ENCODE assay signal across 8 cellular contexts in genomic region chr6:11374036-11375010, GRCh38.
DNase-seq lines count a peak whose midpoint lies in the region; ATAC-seq and TF ChIP-seq lines count a peak whose summit lies in the region.

No MANE protein-coding gene starts in this region.

- H3K79me2 ChIP-seq in hepatocyte (no peaks in the 10 kb centered on the region), smooth muscle cell (ENCODE audit: low read depth) (no peaks in the 10 kb centered on the region)

- ATAC-seq in GM19372 (IDR thresholded peaks at IDR 0.05; ENCODE audit: low read depth, unreplicated experiment) (peak; percentile 92), HG03342 (IDR thresholded peaks at IDR 0.05; ENCODE audit: unreplicated experiment) (peak; percentile 95)

- H2AFZ ChIP-seq in hepatocyte (no peak overlapping the region), smooth muscle cell (ENCODE audit: low read depth) (no peak overlapping the region)

- H3K4me1 Mint-ChIP-seq in CD4-positive, alpha-beta memory T cell: peaks cover 47 to 72% (median 58%) of the 10 kb centered on the region in 4 donors
- peaks cover 64% of the 10 kb centered on the region for H3K4me1 Mint-ChIP-seq in activated naive CD8-positive, alpha-beta T cell treated with anti-CD3 and anti-CD28 coated beads for 36 hours

- POLR2A ChIA-PET in CD4-positive, alpha-beta memory T cell (lab: Charles Lee; ENCODE audit: partially characterized antibody): interaction anchor here (0.5 to 1.3 kb wide), 2 partner anchors 8 to 164 kb away, joined by 3 to 7 read pairs; no protein-coding TSS in a partner anchor

- no peaks in the 10 kb centered on the region for H3K27me3 ChIP-seq in CD4-positive, alpha-beta memory T cell (ENCODE audit: insufficient read depth, low read length)
- H3K27me3 ChIP-seq in hepatocyte (no peaks in the 10 kb centered on the region), smooth muscle cell (ENCODE audit: low read depth) (no peaks in the 10 kb centered on the region)

- peaks cover 57 to 58% of the 10 kb centered on the region in 2 donors for H3K36me3 Mint-ChIP-seq in CD4-positive, alpha-beta memory T cell
- H3K36me3 Mint-ChIP-seq in activated naive CD8-positive, alpha-beta T cell treated with anti-CD3 and anti-CD28 coated beads for 36 hours: peaks cover 74% of the 10 kb centered on the region

- H3K4me3 Mint-ChIP-seq in CD4-positive, alpha-beta memory T cell: peak overlapping the region in 4 of 8 donors; percentile 36 to 52 (median 42)
- peak overlapping the region; percentile 64 for H3K4me3 Mint-ChIP-seq in activated naive CD8-positive, alpha-beta T cell treated with anti-CD3 and anti-CD28 coated beads for 36 hours

- H3K4me2 ChIP-seq in hepatocyte (no peak overlapping the region), smooth muscle cell (no peak overlapping the region)

- 92% methylated on average over 4 of the region's 4 CpGs for WGBS in hepatocyte (ENCODE audit: low lambda C conversion rate, missing lambda C conversion rate)
- WGBS in smooth muscle cell (ENCODE audit: low lambda C conversion rate): 97% methylated on average over 4 of the region's 4 CpGs

- no peak overlapping the region for H3K4me3 ChIP-seq in CD4-positive, alpha-beta memory T cell (ENCODE audit: low read length in 2 of 2)
- H3K4me3 ChIP-seq in hepatocyte: no peak overlapping the region
- H3K4me3 ChIP-seq in smooth muscle cell: no peak overlapping the region

- TF ChIP-seq CTCF in hepatocyte (IDR thresholded peaks at IDR 0.05; ENCODE audit: poor library complexity) (no peak), smooth muscle cell (IDR thresholded peaks at IDR 0.05; ENCODE audit: borderline replicate concordance, insufficient read depth, poor library complexity, severe bottlenecking) (no peak)

- intact Hi-C loops in CD4-positive, alpha-beta memory T cell (cut with micrococcal nuclease): no loop called here

- H3K27ac ChIP-seq in CD4-positive, alpha-beta memory T cell (ENCODE audit: low read depth, low read length): no peak overlapping the region
- H3K27ac ChIP-seq in hepatocyte (no peak overlapping the region), smooth muscle cell (ENCODE audit: low read depth) (no peak overlapping the region)

- no peaks in the 10 kb centered on the region for H3K9me2 ChIP-seq in hepatocyte (replicated peaks; ENCODE audit: insufficient read depth)

- no peaks in the 10 kb centered on the region for H4K20me1 ChIP-seq in hepatocyte (ENCODE audit: insufficient read depth, poor library complexity, severe bottlenecking)
- no peaks in the 10 kb centered on the region for H4K20me1 ChIP-seq in smooth muscle cell (ENCODE audit: low read depth)

- no peaks in the 10 kb centered on the region for H3K36me3 ChIP-seq in CD4-positive, alpha-beta memory T cell (ENCODE audit: insufficient read depth, low read length)
- H3K36me3 ChIP-seq in hepatocyte (replicated peaks; ENCODE audit: insufficient read depth, low read depth) (no peaks in the 10 kb centered on the region), smooth muscle cell (ENCODE audit: low read depth) (no peaks in the 10 kb centered on the region)

- CTCF ChIA-PET in CD4-positive, alpha-beta memory T cell (lab: Charles Lee; ENCODE audit: partially characterized antibody): no interaction called here

- no peaks in the 10 kb centered on the region for H3K27me3 Mint-ChIP-seq in CD4-positive, alpha-beta memory T cell
- no peaks in the 10 kb centered on the region for H3K27me3 Mint-ChIP-seq in activated naive CD8-positive, alpha-beta T cell treated with anti-CD3 and anti-CD28 coated beads for 36 hours

- DNase-seq in CD4-positive, alpha-beta memory T cell: no peak
- DNase-seq in activated naive CD8-positive, alpha-beta T cell treated with anti-CD3 and anti-CD28 coated beads for 36 hours: peak; percentile 51
- DNase-seq in DMS 273 (lab: John Stamatoyannopoulos, UW; ENCODE audit: unreplicated experiment) (no peak), hepatocyte (ENCODE audit: low spot score) (no peak), smooth muscle cell (lab: John Stamatoyannopoulos, UW; ENCODE audit: unreplicated experiment) (no peak)
- no peak for DNase-seq in activated CD4-positive, CD25-positive, alpha-beta regulatory T cell treated with anti-CD3 and anti-CD28 coated beads, Interleukin-2, amount 50 U/mL, for 72 hours

- H3K27ac Mint-ChIP-seq in CD4-positive, alpha-beta memory T cell: peak overlapping the region in 5 of 7 donors; percentile 50 to 75 (median 73)
- peak overlapping the region; percentile 94 for H3K27ac Mint-ChIP-seq in activated naive CD8-positive, alpha-beta T cell treated with anti-CD3 and anti-CD28 coated beads for 36 hours

- H3K9me3 Mint-ChIP-seq in CD4-positive, alpha-beta memory T cell: peaks cover 0 to 2% (median 0%) of the 10 kb centered on the region in 8 donors
- H3K9me3 Mint-ChIP-seq in activated naive CD8-positive, alpha-beta T cell treated with anti-CD3 and anti-CD28 coated beads for 36 hours: peaks cover 24% of the 10 kb centered on the region

- H3K9ac ChIP-seq in smooth muscle cell (ENCODE audit: low read depth): no peak overlapping the region

- no peaks in the 10 kb centered on the region for H3K9me3 ChIP-seq in CD4-positive, alpha-beta memory T cell (ENCODE audit: control insufficient read depth in 1 of 2, low read length in 2 of 2)
- H3K9me3 ChIP-seq in hepatocyte (ENCODE audit: low read depth) (no peaks in the 10 kb centered on the region), smooth muscle cell (replicated peaks; ENCODE audit: low read depth) (no peaks in the 10 kb centered on the region)

- no peaks in the 10 kb centered on the region for H3F3A ChIP-seq in smooth muscle cell (ENCODE audit: low read depth)

- peaks cover 49% of the 10 kb centered on the region for H3K4me1 ChIP-seq in CD4-positive, alpha-beta memory T cell (ENCODE audit: insufficient read depth, low read length)
- H3K4me1 ChIP-seq in hepatocyte (ENCODE audit: insufficient read depth) (no peaks in the 10 kb centered on the region), smooth muscle cell (ENCODE audit: low read depth) (no peaks in the 10 kb centered on the region)
